In the genomic region with DNA sequence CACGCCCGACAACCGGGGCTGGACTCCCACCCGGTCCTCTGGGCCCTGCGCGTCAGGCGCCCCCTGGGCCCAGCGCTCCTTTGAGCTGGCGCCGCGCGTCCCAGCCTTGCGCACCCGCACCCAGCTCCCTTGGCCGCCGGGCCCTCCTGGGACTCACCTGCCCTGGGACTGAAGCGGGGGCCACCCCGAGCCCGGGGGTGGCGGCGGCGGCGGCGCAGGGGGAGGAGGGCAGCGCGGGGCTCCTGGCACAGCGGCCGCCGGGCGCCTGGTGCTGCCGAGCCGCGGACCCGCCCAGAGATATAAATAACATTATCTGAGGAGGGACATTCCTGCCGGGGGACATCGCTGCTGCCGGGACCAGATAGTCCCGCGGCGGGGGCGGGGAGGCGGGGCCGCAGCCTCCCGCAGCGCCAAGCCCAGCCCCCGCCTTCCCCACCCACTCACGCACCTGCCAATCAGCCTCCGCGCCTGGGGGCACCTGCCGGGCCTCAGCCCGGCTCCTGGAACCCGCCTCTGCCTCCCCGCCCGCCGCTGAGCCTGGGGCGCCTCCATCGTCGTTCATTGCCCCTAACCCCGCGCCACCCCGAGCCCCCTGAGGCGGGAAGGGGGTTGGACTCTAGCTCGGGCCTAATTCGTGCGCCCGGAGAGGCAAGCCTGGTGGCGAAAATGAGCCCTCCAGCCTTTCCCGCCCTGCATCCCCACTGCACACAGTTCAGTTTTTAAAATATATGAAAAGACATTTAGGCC, we compare ENCODE assay signal across 8 cellular contexts. TPM values are rescaled to one million over a fixed set of nuclear protein-coding genes. Genes with fewer than 3 reads are reported as not detected.
DNase-seq lines count a peak whose midpoint lies in the region; ATAC-seq lines count a peak whose summit lies in the region.

A gene (minus strand): TSS at position 273 of the 747 bp plus-strand sequence. CDS start 56,813 bp downstream, outside the sequence.

- H3K4me3 ChIP-seq in HUES48 (ENCODE audit: low read depth, low read length) (peak within 1 kb of the TSS; percentile 86), iPS-18c (ENCODE audit: insufficient read depth, low read depth, low read length) (peak within 1 kb of the TSS; percentile 55)

- H3K27me3 ChIP-seq in HUES48 (ENCODE audit: control insufficient read depth, insufficient read depth, low read length) = peaks cover 72% of the 10 kb centered on the region

- peaks cover 0 to 8% (median 8%) of the 10 kb centered on the region in 3 donors for H3K4me1 Mint-ChIP-seq in T-cell

- H3K9me3 ChIP-seq in HUES48 (ENCODE audit: control insufficient read depth, insufficient read depth, low read length) (no peaks in the 10 kb centered on the region), iPS-18c (ENCODE audit: control insufficient read depth, insufficient read depth, low read length) (no peaks in the 10 kb centered on the region)

- H3K27ac ChIP-seq in HUES48 (ENCODE audit: low read depth, low read length) = no peak within 1 kb of the TSS

- H3K27ac Mint-ChIP-seq in T-cell = no peak within 1 kb of the TSS

- H3K4me3 Mint-ChIP-seq in T-cell = peak within 1 kb of the TSS; percentile 82 to 85 (median 82)

- H3K9me3 Mint-ChIP-seq in T-cell = no peaks in the 10 kb centered on the region

- ATAC-seq in T-cell (replicated peaks in 1 of 4) (peak; percentile 80 to 86 (median 82)), GM21367 (IDR thresholded peaks at IDR 0.05; ENCODE audit: unreplicated experiment) (no peak), HG02840 (IDR thresholded peaks at IDR 0.05; ENCODE audit: low FRiP score, unreplicated experiment) (no peak)

- CTCF ChIA-PET in T-cell (lab: Charles Lee) = interaction anchor here (0.6 to 2.8 kb wide), 8 partner anchors 10 to 107 kb away, joined by 3 to 15 read pairs (median 3); a partner anchor contains a TSS

- no peaks in the 10 kb centered on the region for H3K36me3 Mint-ChIP-seq in T-cell

- POLR2A ChIA-PET in T-cell (lab: Charles Lee) = no interaction called here

- DNase-seq in ELF-1 (ENCODE audit: low read depth, low spot score) (peak; percentile 76), T-cell (peak in 33 of 34 experiments; percentile 19 to 59 (median 43)), anterior cingulate cortex (lab: John Stamatoyannopoulos, UW) (peak in 40 of 58 donors; percentile 10 to 77 (median 36))
- DNase-seq in stimulated activated CD4-positive, alpha-beta T cell treated with anti-CD3 and anti-CD28 coated beads, Interleukin-12 subunit alpha, Interleukin-12 subunit beta, amount 100 ng/mL, for 4 hours = peak; percentile 66

- H3K27me3 Mint-ChIP-seq in T-cell = peaks cover 17 to 45% of the 10 kb centered on the region in 2 donors

- peaks cover 9% of the 10 kb centered on the region for H3K4me1 ChIP-seq in HUES48 (ENCODE audit: control insufficient read depth, insufficient read depth, low read length)

- H3K36me3 ChIP-seq in HUES48 (ENCODE audit: control insufficient read depth, insufficient read depth, low read length) = no peaks in the 10 kb centered on the region

- H3K9ac ChIP-seq in HUES48 (ENCODE audit: low read depth, low read length) = peak within 1 kb of the TSS; percentile 53; the same call in 1 of the 2 replicates

RNA-seq across cellular contexts. Expression of the gene that starts here (rescaled TPM):
- under 1 TPM; 0.07 to 0.13 (median 0.09) TPM for total RNA-seq in T-cell

Comparison
In these comparisons a context has a peak if more than half of its experiments do, and no peak if none do; other contexts are left out.
1. Peak in DNase-seq and ATAC-seq in T-cell; RNA of the gene not detected or under 1 TPM.